Comparison of ENCODE assay signal across 10 cellular contexts in the genomic region with DNA sequence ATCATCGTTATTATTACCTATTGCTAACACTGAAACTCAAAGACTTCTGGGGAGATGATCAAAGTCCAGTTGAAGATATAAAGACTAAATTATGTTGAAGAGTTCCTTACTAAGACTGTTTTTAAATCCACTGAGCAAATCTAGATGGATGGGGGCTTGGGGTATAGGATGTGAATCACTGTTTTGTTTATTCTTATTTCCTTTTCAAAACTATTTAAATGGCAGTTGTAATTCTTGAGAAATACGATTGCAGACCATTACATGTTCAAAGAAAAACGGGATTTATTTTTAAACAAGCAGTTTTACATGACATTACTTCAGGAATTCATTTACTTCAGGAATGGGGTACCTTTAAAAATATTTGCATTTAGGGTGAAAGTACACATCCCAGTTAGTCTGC. TPM values are rescaled to one million over a fixed set of nuclear protein-coding genes. Genes with fewer than 3 reads are reported as not detected.
DNase-seq lines count a peak whose midpoint lies in the region; ATAC-seq, FAIRE-seq and TF ChIP-seq lines count a peak whose summit lies in the region.
"Had no signal": no experiment of that assay in that cellular context is flagged by ENCODE, and none has a peak within 500 bp of the region (broad histone marks: within the 10 kb centered on the region; RNA-seq: fewer than 3 reads in every experiment).

No MANE protein-coding gene starts in this region.

- TF ChIP-seq EP300 in HepG2 (IDR thresholded peaks at IDR 0.05; ENCODE audit: low read depth in 2 of 2, low read length in 2 of 2) (no peak), HepG2 (CRISPR knock-in tag; IDR thresholded peaks at IDR 0.05; ENCODE audit: borderline replicate concordance) (no peak)

- H3K27me3 Mint-ChIP-seq in T-cell = peaks cover 0 to 4% of the 10 kb centered on the region in 2 donors

- no peak overlapping the region for H2AFZ ChIP-seq in HepG2 (ENCODE audit: low read length)

- TF ChIP-seq RAD21 in HepG2 (CRISPR knock-in tag; IDR thresholded peaks at IDR 0.05) = no peak

- peak overlapping the region; percentile 61 to 62 for H3K27ac Mint-ChIP-seq in T-cell

- H3K36me3 Mint-ChIP-seq in T-cell = no peaks in the 10 kb centered on the region

- ATAC-seq in HepG2 (no peak), right lobe of liver (no peak), T-cell (replicated peaks in 1 of 4) (no peak)

- no TSS peak for BruUV-seq in HepG2 (replicated peaks; lab: Mats Ljungman, UMichigan)

- H3K27me3 ChIP-seq in HepG2 (ENCODE audit: control insufficient read depth in 1 of 2, insufficient read depth in 2 of 2, low read length in 2 of 2) (peaks cover 0 to 3% of the 10 kb centered on the region in 2 experiments; a peak in 1 of 5 replicates), right lobe of liver (no peaks in the 10 kb centered on the region), vagina (no peaks in the 10 kb centered on the region)
- H3K27me3 ChIP-seq: BLaER1 had no signal

- no peaks in the 10 kb centered on the region for H3K36me3 ChIP-seq in HepG2 (replicated peaks in 1 of 2; ENCODE audit: control insufficient read depth in 1 of 2, insufficient read depth in 2 of 2, low read length in 2 of 2)
- H3K36me3 ChIP-seq in right lobe of liver = no peaks in the 10 kb centered on the region
- no peaks in the 10 kb centered on the region for H3K36me3 ChIP-seq in vagina
- H3K36me3 ChIP-seq: BLaER1 had no signal

- peaks cover 88% of the 10 kb centered on the region for H3K79me2 ChIP-seq in HepG2 (ENCODE audit: insufficient read depth, low read length)

- POLR2A ChIA-PET in HepG2 (lab: Yijun Ruan, JAX) = no interaction called here
- POLR2A ChIA-PET in T-cell (lab: Charles Lee) = no interaction called here

- H4K20me1 ChIP-seq in HepG2 (ENCODE audit: insufficient read depth, low read length) = peaks cover 5% of the 10 kb centered on the region; the same call in 1 of the 2 replicates
- H4K20me1 ChIP-seq: BLaER1 had no signal

- H3K9ac ChIP-seq in HepG2 (ENCODE audit: insufficient read depth, low read depth, low read length) = peak overlapping the region; percentile 46
- H3K9ac ChIP-seq: BLaER1 had no signal

- peaks cover 60 to 63% (median 62%) of the 10 kb centered on the region in 3 donors for H3K4me1 Mint-ChIP-seq in T-cell

- H3K9me3 Mint-ChIP-seq in T-cell = no peaks in the 10 kb centered on the region

- H3K4me2 ChIP-seq in HepG2 (ENCODE audit: low read depth, low read length) = peak overlapping the region; percentile 81
- H3K4me2 ChIP-seq: BLaER1 had no signal

- H3K27ac ChIP-seq in HepG2 (ENCODE audit: extremely low read length, insufficient read depth, low read length) (peak overlapping the region; percentile 59), right lobe of liver (no peak overlapping the region), epithelial cell of prostate (peak overlapping the region; percentile 3), vagina (peak overlapping the region; percentile 18)
- H3K27ac ChIP-seq: BLaER1 had no signal

- peak overlapping the region; percentile 41 to 89 (median 42) for H3K4me3 Mint-ChIP-seq in T-cell

- peak; percentile 23 for DNase-seq in HepG2 (ENCODE audit: low spot score)
- DNase-seq in right lobe of liver = no peak
- DNase-seq in T-cell = no peak
- DNase-seq in epithelial cell of prostate (ENCODE audit: low read depth, low spot score) = no peak
- no peak for DNase-seq in vagina (ENCODE audit: extremely low spot score in 2 of 2)
- no peak for DNase-seq in activated gamma-delta T cell (lab: John Stamatoyannopoulos, UW)
- DNase-seq in NCI-H510A (lab: John Stamatoyannopoulos, UW) = no peak
- no peak for DNase-seq in SKM-1 (lab: John Stamatoyannopoulos, UW; ENCODE audit: unreplicated experiment)
- DNase-seq: hippocampal formation had no signal

- TF ChIP-seq POLR2A in HepG2 (IDR thresholded peaks at IDR 0.05; ENCODE audit: insufficient read depth in 1 of 2, low read depth in 2 of 2, low read length in 2 of 2) = no peak
- no peak for TF ChIP-seq POLR2A in right lobe of liver (IDR thresholded peaks at IDR 0.05)
- TF ChIP-seq POLR2A in vagina (IDR thresholded peaks at IDR 0.05) = no peak

- CTCF ChIA-PET in HepG2 (lab: Yijun Ruan, JAX; ENCODE audit: low intra/inter-chr PET ratio, low total read pairs) (no interaction called here), T-cell (lab: Charles Lee) (no interaction called here)

- H3K9me3 ChIP-seq in HepG2 (ENCODE audit: low read length) (no peaks in the 10 kb centered on the region), right lobe of liver (no peaks in the 10 kb centered on the region), vagina (no peaks in the 10 kb centered on the region)

- TF ChIP-seq CTCF in HepG2 (CRISPR knock-in tag; IDR thresholded peaks at IDR 0.05) (no peak), right lobe of liver (IDR thresholded peaks at IDR 0.05) (no peak), vagina (IDR thresholded peaks at IDR 0.05) (no peak)

- H3K4me3 ChIP-seq in HepG2 (replicated peaks in 1 of 3; ENCODE audit: insufficient read depth in 1 of 3, low read depth in 2 of 3, low read length in 3 of 3) (peak overlapping the region; percentile 18 to 84 (median 49); a peak in 5 of 6 replicates), right lobe of liver (no peak overlapping the region), vagina (no peak overlapping the region)
- H3K4me3 ChIP-seq: BLaER1 had no signal

- H3K4me1 ChIP-seq in HepG2 (ENCODE audit: insufficient read depth, low read length) (peaks cover 71% of the 10 kb centered on the region), right lobe of liver (peaks cover 0 to 6% (median 0%) of the 10 kb centered on the region in 4 donors), vagina (peaks cover 19% of the 10 kb centered on the region)
- H3K4me1 ChIP-seq: BLaER1 had no signal

- intact Hi-C loops in HepG2 (cut with micrococcal nuclease; ENCODE audit: unreplicated experiment) = loop anchor here (5.0 kb wide), 1 partner anchor 63 kb away; no protein-coding TSS in a partner anchor
- intact Hi-C loops in right lobe of liver (cut with DNase I) = no loop called here
- intact Hi-C loops in vagina (cut with DNase I) = no loop called here

- in situ Hi-C loops in HepG2 (cut with HindIII; ENCODE audit: extremely low pct_ligation_motif_present, low pct_unique_long_range_greater_than_20kb) = no loop called here

- FAIRE-seq in HepG2 (lab: Jason Lieb, UNC) = no peak

- 6% methylated on average over 3 of the region's 3 CpGs for WGBS in HepG2 (ENCODE audit: low lambda C conversion rate)
- 49% methylated on average over 3 of the region's 3 CpGs for WGBS in right lobe of liver (ENCODE audit: insufficient coverage, low coverage, low lambda C conversion rate, missing lambda C conversion rate)

TF ChIP-seq in HepG2, 621 proteins besides CTCF, POLR2A, EP300 and RAD21 (continues in another document):
- TF ChIP-seq ZNF282 (IDR thresholded peaks at IDR 0.05; ENCODE audit: partially characterized antibody) = no peak
- TF ChIP-seq ZNF792 (CRISPR knock-in tag; IDR thresholded peaks at IDR 0.05) = no peak
- TF ChIP-seq, protein P1, sequence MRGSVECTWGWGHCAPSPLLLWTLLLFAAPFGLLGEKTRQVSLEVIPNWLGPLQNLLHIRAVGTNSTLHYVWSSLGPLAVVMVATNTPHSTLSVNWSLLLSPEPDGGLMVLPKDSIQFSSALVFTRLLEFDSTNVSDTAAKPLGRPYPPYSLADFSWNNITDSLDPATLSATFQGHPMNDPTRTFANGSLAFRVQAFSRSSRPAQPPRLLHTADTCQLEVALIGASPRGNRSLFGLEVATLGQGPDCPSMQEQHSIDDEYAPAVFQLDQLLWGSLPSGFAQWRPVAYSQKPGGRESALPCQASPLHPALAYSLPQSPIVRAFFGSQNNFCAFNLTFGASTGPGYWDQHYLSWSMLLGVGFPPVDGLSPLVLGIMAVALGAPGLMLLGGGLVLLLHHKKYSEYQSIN (CRISPR knock-in tag; IDR thresholded peaks at IDR 0.05; ENCODE audit: borderline replicate concordance) = no peak
- no peak for TF ChIP-seq SMC3 (IDR thresholded peaks at IDR 0.05; ENCODE audit: low read length)
- no peak for TF ChIP-seq NFYC (CRISPR knock-in tag; IDR thresholded peaks at IDR 0.05)

RNA-seq across cellular contexts. Expression of gene RASGRF2, which starts 4.3 kb away (rescaled TPM):
- 23.6 and 24.6 TPM in 2 replicates for total RNA-seq in HepG2 (2016; rRNA removed; fragmentation: Illumina TruSeq; extraction: Trizol)
- 28.7 and 29.4 TPM in 2 replicates for total RNA-seq in HepG2 (2016; cell fraction: cytosol; rRNA removed; fragmentation: Illumina TruSeq; extraction: Trizol; ENCODE audit: low read depth)
- total RNA-seq in HepG2 (2016; cell fraction: insoluble cytoplasmic fraction; rRNA removed; fragmentation: Illumina TruSeq; extraction: Trizol) = 21.9 and 24.2 TPM in 2 replicates
- total RNA-seq in HepG2 (2016; cell fraction: membrane; rRNA removed; fragmentation: Illumina TruSeq; extraction: Trizol) = 29.6 and 33.7 TPM in 2 replicates
- total RNA-seq in HepG2 (2016; cell fraction: nucleus; rRNA removed; fragmentation: Illumina TruSeq; extraction: Trizol) = 27.7 and 35.4 TPM in 2 replicates
- 21.0 and 29.0 TPM in 2 replicates for polyA plus RNA-seq in HepG2 (2011; rRNA removed)
- polyA plus RNA-seq in HepG2 (2011; cell fraction: cytosol; rRNA removed) = 16.4 and 17.4 TPM in 2 replicates
- polyA plus RNA-seq in HepG2 (2011; cell fraction: nucleus; rRNA removed) = 33.0 and 40.3 TPM in 2 replicates
- 16.3 and 20.9 TPM in 2 replicates for polyA plus RNA-seq in HepG2 (2012)
- polyA plus RNA-seq in HepG2 (2016; cell fraction: cytosol; fragmentation: Illumina TruSeq; extraction: Trizol; ENCODE audit: low read depth) = 3.9 and 4.1 TPM in 2 replicates
- 21.6 and 22.6 TPM in 2 replicates for polyA plus RNA-seq in HepG2 (2016; cell fraction: insoluble cytoplasmic fraction; fragmentation: Illumina TruSeq; extraction: Trizol; ENCODE audit: low read depth)
- polyA plus RNA-seq in HepG2 (2016; cell fraction: membrane; fragmentation: Illumina TruSeq; extraction: Trizol; ENCODE audit: low read depth) = 11.4 and 12.7 TPM in 2 replicates
- 28.8 and 31.1 TPM in 2 replicates for polyA plus RNA-seq in HepG2 (2016; cell fraction: nucleus; fragmentation: Illumina TruSeq; extraction: Trizol; ENCODE audit: insufficient read depth, low read depth)
- polyA minus RNA-seq in HepG2 (2011; rRNA and poly(A)+ RNA removed; ENCODE audit: low replicate concordance) = 0.05 and 56.0 TPM in 2 replicates
- polyA minus RNA-seq in HepG2 (2011; cell fraction: cytosol; rRNA and poly(A)+ RNA removed) = 23.4 and 24.9 TPM in 2 replicates
- 104 and 113 TPM in 2 replicates for polyA minus RNA-seq in HepG2 (2011; cell fraction: nucleus; rRNA and poly(A)+ RNA removed)
- under 1 TPM; 0.20 to 0.61 (median 0.36) TPM for total RNA-seq in right lobe of liver
- 10 to 100 TPM; 25.2 to 53.0 (median 27.0) TPM for total RNA-seq in T-cell
- 8.8 TPM for total RNA-seq in vagina

Comparison
In these comparisons a context has a peak if more than half of its experiments do, and no peak if none do; other contexts are left out.
1. H3K27ac ChIP-seq: peak in HepG2 (single experiment), epithelial cell of prostate (single experiment) and vagina (single experiment); none in right lobe of liver (0 of 3).
2. H3K4me3 ChIP-seq: peak in HepG2 (3 of 3); none in right lobe of liver (0 of 3) and vagina (0 of 2).